In genomic region chr20:49435639-49436038, GRCh38 we compare ENCODE assay signal across 1 cellular context.
TF ChIP-seq lines count a peak whose summit lies in the region.

No MANE protein-coding gene starts in this region.

TF ChIP-seq in liver, 16 proteins besides CTCF, POLR2A, EP300 and RAD21:
- TF ChIP-seq SP1 (IDR thresholded peaks at IDR 0.05) (no peak), RXRA (IDR thresholded peaks at IDR 0.05) (no peak), JUND (IDR thresholded peaks at IDR 0.05) (no peak), ZBTB33 (IDR thresholded peaks at IDR 0.05) (no peak), FOXA2 (IDR thresholded peaks at IDR 0.05) (no peak), EGR1 (IDR thresholded peaks at IDR 0.05; ENCODE audit: low read depth in 2 of 2) (no peak), ATF3 (IDR thresholded peaks at IDR 0.05) (no peak)
